In genomic region chr10:128429835-128430513, GRCh38 we compare ENCODE assay signal across 12 cellular contexts.
A peak's percentile ranks its signal among the peaks of the same experiment; 100 is the strongest.
DNase-seq lines count a peak whose midpoint lies in the region; ATAC-seq, FAIRE-seq and TF ChIP-seq lines count a peak whose summit lies in the region.
"Had no signal": no experiment of that assay in that cellular context is flagged by ENCODE, and none has a peak within 500 bp of the region (broad histone marks: within the 10 kb centered on the region; RNA-seq: fewer than 3 reads in every experiment).

No MANE protein-coding gene starts in this region.

- H3K79me2 ChIP-seq in HepG2 (ENCODE audit: insufficient read depth, low read length): no peaks in the 10 kb centered on the region

- no peak overlapping the region for H3K4me3 Mint-ChIP-seq in WTC11
- H3K4me3 Mint-ChIP-seq: CD8-positive, alpha-beta T cell had no signal

- intact Hi-C loops in HepG2 (cut with micrococcal nuclease; ENCODE audit: unreplicated experiment) (no loop called here), right lobe of liver (cut with DNase I) (no loop called here)

- H2AFZ ChIP-seq in HepG2 (ENCODE audit: low read length): no peak overlapping the region

- H3K27ac ChIP-seq in HepG2 (ENCODE audit: extremely low read length, insufficient read depth, low read length): no peak overlapping the region
- H3K27ac ChIP-seq in right lobe of liver: no peak overlapping the region
- H3K27ac ChIP-seq: SJCRH30 had no signal

- TF ChIP-seq POLR2A in HepG2 (IDR thresholded peaks at IDR 0.05; ENCODE audit: insufficient read depth in 1 of 2, low read depth in 2 of 2, low read length in 2 of 2) (no peak), right lobe of liver (IDR thresholded peaks at IDR 0.05) (no peak)

- H3K9me3 Mint-ChIP-seq in WTC11: no peaks in the 10 kb centered on the region
- H3K9me3 Mint-ChIP-seq: CD8-positive, alpha-beta T cell had no signal

- H4K20me1 ChIP-seq in HepG2 (ENCODE audit: insufficient read depth, low read length): no peaks in the 10 kb centered on the region

- H3K4me3 ChIP-seq in HepG2 (replicated peaks in 1 of 3; ENCODE audit: insufficient read depth in 1 of 3, low read depth in 2 of 3, low read length in 3 of 3) (no peak overlapping the region), right lobe of liver (no peak overlapping the region)
- H3K4me3 ChIP-seq: SJCRH30 had no signal

- H3K27me3 ChIP-seq in HepG2 (ENCODE audit: control insufficient read depth in 1 of 2, insufficient read depth in 2 of 2, low read length in 2 of 2) (peaks cover 6 to 39% of the 10 kb centered on the region in 2 experiments; a peak in 4 of 5 replicates), right lobe of liver (no peaks in the 10 kb centered on the region)
- H3K27me3 ChIP-seq: SJCRH30 had no signal

- H3K36me3 ChIP-seq in HepG2 (replicated peaks in 1 of 2; ENCODE audit: control insufficient read depth in 1 of 2, insufficient read depth in 2 of 2, low read length in 2 of 2): no peaks in the 10 kb centered on the region
- H3K36me3 ChIP-seq in right lobe of liver: no peaks in the 10 kb centered on the region
- H3K36me3 ChIP-seq: SJCRH30 had no signal

- TF ChIP-seq EP300 in HepG2 (IDR thresholded peaks at IDR 0.05; ENCODE audit: low read depth in 2 of 2, low read length in 2 of 2) (no peak), HepG2 (CRISPR knock-in tag; IDR thresholded peaks at IDR 0.05; ENCODE audit: borderline replicate concordance) (no peak)

- no peak overlapping the region for H3K9ac ChIP-seq in HepG2 (ENCODE audit: insufficient read depth, low read depth, low read length)

- no peak for TF ChIP-seq CTCF in HepG2 (CRISPR knock-in tag; IDR thresholded peaks at IDR 0.05)
- TF ChIP-seq CTCF in right lobe of liver (IDR thresholded peaks at IDR 0.05): no peak
- TF ChIP-seq CTCF in WTC11 (IDR thresholded peaks at IDR 0.05): no peak

- no peak for FAIRE-seq in HepG2 (lab: Jason Lieb, UNC)

- TF ChIP-seq RAD21 in HepG2 (CRISPR knock-in tag; IDR thresholded peaks at IDR 0.05): no peak

- BruUV-seq in HepG2 (replicated peaks; lab: Mats Ljungman, UMichigan): no TSS peak

- CTCF ChIA-PET in HepG2 (lab: Yijun Ruan, JAX; ENCODE audit: low intra/inter-chr PET ratio, low total read pairs): no interaction called here
- CTCF ChIA-PET in WTC11 (lab: Charles Lee): interaction anchor here (1.2 kb wide), 1 partner anchor 218 kb away, joined by 5 read pairs; no protein-coding TSS in a partner anchor

- H3K27me3 Mint-ChIP-seq in WTC11 (ENCODE audit: low read depth): no peaks in the 10 kb centered on the region; the same call in 1 of the 2 replicates

- no peak for DNase-seq in HepG2 (ENCODE audit: low spot score)
- no peak for DNase-seq in right lobe of liver
- peak; percentile 47 for DNase-seq in NCI-H1105 treated with DMSO at 0.1 percent for 48 hours (lab: John Stamatoyannopoulos, UW)
- no peak for DNase-seq in WTC11 (ENCODE audit: low spot score)
- no peak for DNase-seq in NOMO-1 (lab: John Stamatoyannopoulos, UW; ENCODE audit: unreplicated experiment in 2 of 2)
- DNase-seq in activated effector memory CD4-positive, alpha-beta T cell treated with anti-CD3 and anti-CD28 coated beads, Interleukin-2, amount 50 U/mL, for 16 hours: no peak
- DNase-seq: CD8-positive, alpha-beta T cell; NCI-H2029 treated with DMSO at 0.1 percent for 48 hours; NCI-H2227 treated with DMSO at 0.1 percent for 48 hours; NCI-H774; SJCRH30 had no signal

- ATAC-seq in HepG2 (no peak), right lobe of liver (no peak), WTC11 (peak; percentile 50), GM19395 (IDR thresholded peaks at IDR 0.05; ENCODE audit: unreplicated experiment) (no peak)
- ATAC-seq: CD8-positive, alpha-beta T cell had no signal

- no peak overlapping the region for H3K4me2 ChIP-seq in HepG2 (ENCODE audit: low read depth, low read length)

- in situ Hi-C loops in HepG2 (cut with HindIII; ENCODE audit: extremely low pct_ligation_motif_present, low pct_unique_long_range_greater_than_20kb): no loop called here

- POLR2A ChIA-PET in HepG2 (lab: Yijun Ruan, JAX) (no interaction called here), WTC11 (lab: Charles Lee) (no interaction called here)

- H3K9me3 ChIP-seq in HepG2 (ENCODE audit: low read length): no peaks in the 10 kb centered on the region
- H3K9me3 ChIP-seq in right lobe of liver: no peaks in the 10 kb centered on the region
- H3K9me3 ChIP-seq: SJCRH30 had no signal

- no peaks in the 10 kb centered on the region for H3K36me3 Mint-ChIP-seq in WTC11
- H3K36me3 Mint-ChIP-seq: CD8-positive, alpha-beta T cell had no signal

- no peaks in the 10 kb centered on the region for H3K4me1 ChIP-seq in HepG2 (ENCODE audit: insufficient read depth, low read length)
- H3K4me1 ChIP-seq in right lobe of liver: no peaks in the 10 kb centered on the region
- H3K4me1 ChIP-seq: SJCRH30 had no signal

- H3K27ac Mint-ChIP-seq in WTC11: no peak overlapping the region
- H3K27ac Mint-ChIP-seq: CD8-positive, alpha-beta T cell had no signal

- 11% methylated on average over 20 of the region's 33 CpGs for WGBS in HepG2 (ENCODE audit: low lambda C conversion rate)
- 44% methylated on average over 16 of the region's 33 CpGs for WGBS in right lobe of liver (ENCODE audit: insufficient coverage, low coverage, low lambda C conversion rate, missing lambda C conversion rate)

- peaks cover 22% of the 10 kb centered on the region for H3K4me1 Mint-ChIP-seq in WTC11

TF ChIP-seq in HepG2, 621 proteins besides CTCF, POLR2A, EP300 and RAD21:
- TF ChIP-seq MNT (IDR thresholded peaks at IDR 0.05): peak; percentile 83
- TF ChIP-seq PCBP1 (IDR thresholded peaks at IDR 0.05; ENCODE audit: borderline replicate concordance, low read depth, low read length): no peak

TF ChIP-seq in WTC11, 78 proteins besides CTCF, POLR2A, EP300 and RAD21:
- no peak for TF ChIP-seq ZNF423 (CRISPR knock-in tag; IDR thresholded peaks at IDR 0.05)
- no peak for TF ChIP-seq ERG (CRISPR knock-in tag; IDR thresholded peaks at IDR 0.05)
- no peak for TF ChIP-seq PRDM15 (CRISPR knock-in tag; IDR thresholded peaks at IDR 0.05)
- TF ChIP-seq IRF2 (CRISPR knock-in tag; IDR thresholded peaks at IDR 0.05; ENCODE audit: borderline replicate concordance, low read depth): no peak
- TF ChIP-seq USF2 (CRISPR knock-in tag; IDR thresholded peaks at IDR 0.05): no peak
- no peak for TF ChIP-seq CDX4 (CRISPR knock-in tag; IDR thresholded peaks at IDR 0.05; ENCODE audit: borderline replicate concordance)
- no peak for TF ChIP-seq SMAD3 (CRISPR knock-in tag; IDR thresholded peaks at IDR 0.05; ENCODE audit: borderline replicate concordance)
- no peak for TF ChIP-seq TEAD1 (CRISPR knock-in tag; IDR thresholded peaks at IDR 0.05)
